ENCODE assay signal across 8 cellular contexts in genomic region chr13:33284916-33285315, GRCh38. TPM values are rescaled to one million over a fixed set of nuclear protein-coding genes. Genes with fewer than 3 reads are reported as not detected.
DNase-seq lines count a peak whose midpoint lies in the region; ATAC-seq and TF ChIP-seq lines count a peak whose summit lies in the region.

No MANE protein-coding gene starts in this region.

- no peak for TF ChIP-seq CTCF in spleen (IDR thresholded peaks at IDR 0.05 in 8 of 11, conservative IDR thresholded peaks at IDR 0.05 in 3 of 11)

- H3K4me3 ChIP-seq in adipocyte (ENCODE audit: low read length) (peak overlapping the region; percentile 99), iPS-20b (ENCODE audit: low read length) (peak overlapping the region; percentile 68), spleen (peak overlapping the region; percentile 17 to 73 (median 46))

- ATAC-seq in HG02623 (IDR thresholded peaks at IDR 0.05; ENCODE audit: unreplicated experiment): peak; percentile 11

- peak in 1 of 3 donors; percentile 3 for TF ChIP-seq POLR2A in spleen (IDR thresholded peaks at IDR 0.05)

- 11 to 18% (median 13%) methylated on average over 6 of the region's 6 CpGs for WGBS in spleen, 5 donors

- H3K36me3 ChIP-seq in adipocyte (ENCODE audit: control insufficient read depth, insufficient read depth, low read length, severe bottlenecking) (no peaks in the 10 kb centered on the region), iPS-20b (ENCODE audit: insufficient read depth, low read depth, low read length) (no peaks in the 10 kb centered on the region), spleen (no peaks in the 10 kb centered on the region)

- H3K9ac ChIP-seq in adipocyte (ENCODE audit: low read length) (peak overlapping the region; percentile 97), iPS-20b (ENCODE audit: low read depth, low read length) (peak overlapping the region; percentile 44; the same call in 1 of the 2 replicates)

- H3K27ac ChIP-seq in iPS-20b (ENCODE audit: low read length): peak overlapping the region; percentile 46
- H3K27ac ChIP-seq in spleen: peak overlapping the region; percentile 44 to 93 (median 87)

- H3K27me3 ChIP-seq in adipocyte (replicated peaks; ENCODE audit: control insufficient read depth, insufficient read depth, low read length): no peaks in the 10 kb centered on the region
- no peaks in the 10 kb centered on the region for H3K27me3 ChIP-seq in iPS-20b (ENCODE audit: insufficient read depth, low read length)
- peaks cover 0 to 14% (median 0%) of the 10 kb centered on the region in 7 donors for H3K27me3 ChIP-seq in spleen (replicated peaks in 1 of 7)

- H3K4me1 ChIP-seq in adipocyte (ENCODE audit: control insufficient read depth, insufficient read depth, low read length) (peaks cover 48% of the 10 kb centered on the region), iPS-20b (ENCODE audit: insufficient read depth, low read length) (peaks cover 11% of the 10 kb centered on the region; the same call in 1 of the 2 replicates), spleen (peaks cover 0 to 45% (median 10%) of the 10 kb centered on the region in 6 donors)

- intact Hi-C loops in spleen (cut with DNase I; ENCODE audit: low total_unique reads): no loop called here

- H3K9me3 ChIP-seq in adipocyte (ENCODE audit: control insufficient read depth, low read length) (no peaks in the 10 kb centered on the region), iPS-20b (ENCODE audit: insufficient read depth, low read depth, low read length) (no peaks in the 10 kb centered on the region), spleen (no peaks in the 10 kb centered on the region)

- DNase-seq in ELR (ENCODE audit: low read depth) (peak; percentile 58), adipocyte (ENCODE audit: low read depth) (peak; percentile 68), spleen (no peak), OCI-M2 (lab: John Stamatoyannopoulos, UW; ENCODE audit: unreplicated experiment) (no peak), NCI-H524 (lab: John Stamatoyannopoulos, UW) (no peak)
- DNase-seq in activated CD4-positive, alpha-beta T cell treated with anti-CD3 and anti-CD28 coated beads for 48 hours: no peak

RNA-seq across cellular contexts. Expression of gene STARD13, which starts 0.6 kb away (rescaled TPM):
- total RNA-seq in spleen: 10 to 100 TPM; 19.2 to 58.1 (median 37.4) TPM
- polyA plus RNA-seq in spleen: 1 to 10 TPM; 1.4 to 5.2 (median 2.1) TPM

Comparison
In these comparisons a context has a peak if more than half of its experiments do, and no peak if none do; other contexts are left out.
1. DNase-seq: peak in ELR (single experiment) and adipocyte (single experiment); none in spleen (single experiment), OCI-M2 (single experiment), NCI-H524 (0 of 2) and activated CD4-positive, alpha-beta T cell treated with anti-CD3 and anti-CD28 coated beads for 48 hours (single experiment).
2. H3K4me3 ChIP-seq: peak in every context shown above with its lines; median percentile 99 in adipocyte; 68 in iPS-20b; 46 in spleen.